Comparison of ENCODE assay signal across 20 cellular contexts in the genomic region with DNA sequence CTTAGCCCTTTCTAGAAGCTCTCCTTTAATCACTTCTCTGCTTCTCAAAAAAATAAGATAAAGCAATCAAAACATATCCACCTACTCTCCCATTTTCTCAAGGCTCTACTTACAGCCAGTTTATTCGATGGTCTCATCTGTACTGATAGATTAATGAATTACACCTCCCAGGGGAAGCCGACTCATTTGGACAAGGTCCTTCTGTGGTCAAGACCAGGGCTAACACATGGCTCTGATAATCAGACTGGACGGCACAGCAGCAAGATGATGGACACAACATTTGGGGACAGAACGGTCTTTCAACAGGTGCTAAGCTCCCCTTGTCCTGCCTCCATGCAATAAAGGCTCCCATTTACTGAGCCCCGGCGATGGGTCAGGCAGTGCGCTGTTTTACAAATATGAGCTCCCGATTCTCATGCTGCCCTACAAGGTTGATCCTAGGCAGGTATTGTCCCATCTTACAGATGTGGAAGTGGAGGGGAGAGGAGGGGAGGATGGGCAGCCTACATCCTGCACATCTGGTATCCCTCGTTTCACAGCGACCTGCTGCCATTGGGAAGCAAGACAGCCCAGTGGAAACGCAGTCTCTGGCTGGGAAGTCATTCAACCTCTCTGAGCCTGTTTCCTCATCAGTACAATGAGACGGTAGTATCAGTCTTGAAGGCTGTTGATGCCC. TPM values are rescaled to one million over a fixed set of nuclear protein-coding genes. Genes with fewer than 3 reads are reported as not detected.
A peak's percentile ranks its signal among the peaks of the same experiment; 100 is the strongest.
DNase-seq lines count a peak whose midpoint lies in the region; FAIRE-seq and TF ChIP-seq lines count a peak whose summit lies in the region.
"Had no signal": no experiment of that assay in that cellular context is flagged by ENCODE, and none has a peak within 500 bp of the region (broad histone marks: within the 10 kb centered on the region; RNA-seq: fewer than 3 reads in every experiment).

No MANE protein-coding gene starts in this region.

- no peaks in the 10 kb centered on the region for H3K36me3 ChIP-seq in kidney (ENCODE audit: control insufficient read depth in 1 of 2, insufficient read depth in 2 of 2, low read length in 2 of 2)

- H3K4me1 ChIP-seq in kidney (ENCODE audit: control insufficient read depth in 1 of 2, insufficient read depth in 1 of 2, low read depth in 1 of 2, low read length in 2 of 2), result peaks cover 17 to 31% of the 10 kb centered on the region in 2 donors

- H3K27ac ChIP-seq in cingulate gyrus (ENCODE audit: low read depth, low read length), result peak overlapping the region; percentile 40
- peak overlapping the region; percentile 25 to 80 for H3K27ac ChIP-seq in kidney (ENCODE audit: low read depth in 2 of 2, low read length in 2 of 2)
- H3K27ac ChIP-seq in skin epidermis, result peak overlapping the region in 11 of 21 experiments; percentile 6 to 72 (median 46)
- H3K27ac ChIP-seq: foreskin keratinocyte had no signal

- DNase-seq in LHCN-M2 (ENCODE audit: low read depth) (peak; percentile 55), kidney (no peak), CD1c-positive myeloid dendritic cell (ENCODE audit: extremely low spot score) (no peak), T-helper 9 cell (no peak)
- no peak for DNase-seq in activated T-cell treated with anti-CD3 and anti-CD28 coated beads, Interleukin-2, amount 50 U/mL, for 48 hours
- DNase-seq: central memory CD4-positive, alpha-beta T cell; DMS53; foreskin keratinocyte; NCI-H1105 treated with DMSO at 0.1 percent for 48 hours; NCI-H2081; NCI-H345; NCI-H748 treated with DMSO at 0.1 percent for 48 hours; RPMI8226; SK-N-SH; stimulated activated CD4-positive, alpha-beta T cell treated with anti-CD3 and anti-CD28 coated beads, Interleukin-4, amount 100 ng/mL, for 1 hour; stimulated activated naive B cell treated with anti-CD40 and anti-IgM and Interleukin-4, amounts not matched to agents 10 μg/mL and 1 μg/mL and 100 μg/mL, for 72 hours had no signal

- H3K9ac ChIP-seq in kidney (ENCODE audit: low read length in 2 of 2), result peak overlapping the region in 1 of 2 donors; percentile 29
- H3K9ac ChIP-seq: SK-N-SH had no signal

- no peaks in the 10 kb centered on the region for H3K9me3 ChIP-seq in kidney (ENCODE audit: control insufficient read depth in 1 of 2, low read length in 2 of 2)
- H3K9me3 ChIP-seq: SK-N-SH had no signal

- H3K4me3 ChIP-seq in kidney (ENCODE audit: low read length in 2 of 2) (no peak overlapping the region), skin epidermis (no peak overlapping the region)

- FAIRE-seq in kidney (lab: Jason Lieb, UNC), result no peak
- FAIRE-seq: G401.6, keratinocyte had no signal

- TF ChIP-seq CTCF in kidney (IDR thresholded peaks at IDR 0.05; ENCODE audit: borderline replicate concordance, extremely low read depth, insufficient read depth), result no peak

- intact Hi-C loops in kidney (cut with DNase I), result no loop called here

RNA-seq across cellular contexts. Expression of a gene that starts 15.7 kb away (rescaled TPM):
- total RNA-seq in LHCN-M2 (2014; rRNA removed) (not detected in 2 replicates), kidney (7.1 TPM)
- 0.22 TPM for polyA plus RNA-seq in LHCN-M2 (2012)
- 3.7 TPM for polyA plus RNA-seq in kidney (ENCODE audit: insufficient read depth, low read depth, low replicate concordance)
- total RNA-seq: foreskin keratinocyte had no signal

RNA-seq across cellular contexts. Expression of a gene that starts 51.0 kb away (rescaled TPM):
- total RNA-seq in LHCN-M2 (2014; rRNA removed) (38.9 and 43.3 TPM in 2 replicates), kidney (21.3 TPM)
- 23.7 TPM for polyA plus RNA-seq in LHCN-M2 (2012)
- 40.1 TPM for polyA plus RNA-seq in kidney (ENCODE audit: insufficient read depth, low read depth, low replicate concordance)
